ENCODE assay signal across 25 cellular contexts in the genomic region with DNA sequence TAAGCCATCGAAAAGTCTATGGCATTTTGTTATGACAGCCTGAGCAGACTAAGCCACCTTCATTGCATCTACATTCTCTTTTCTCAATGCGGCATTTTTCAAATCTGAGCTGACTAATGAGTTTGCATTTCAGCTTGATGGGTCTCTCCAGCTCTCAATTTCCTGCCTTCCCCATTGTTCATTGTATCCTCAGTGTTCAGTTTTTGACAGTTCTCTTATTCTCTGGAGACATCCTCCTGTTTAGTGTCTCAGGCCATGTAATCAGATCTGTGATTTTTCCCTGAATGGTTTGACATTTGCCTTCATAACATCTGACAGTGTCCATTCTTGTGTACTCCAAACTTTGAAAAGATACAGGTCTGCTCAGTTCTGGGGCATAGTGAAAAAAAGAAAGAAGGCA. TPM values are rescaled to one million over a fixed set of nuclear protein-coding genes. Genes with fewer than 3 reads are reported as not detected.
A peak's percentile ranks its signal among the peaks of the same experiment; 100 is the strongest.
DNase-seq lines count a peak whose midpoint lies in the region; FAIRE-seq and TF ChIP-seq lines count a peak whose summit lies in the region.
"Had no signal": no experiment of that assay in that cellular context is flagged by ENCODE, and none has a peak within 500 bp of the region (broad histone marks: within the 10 kb centered on the region; RNA-seq: fewer than 3 reads in every experiment).

No MANE protein-coding gene starts in this region.

- peak overlapping the region; percentile 92 for H2BK5ac ChIP-seq in trophoblast cell (ENCODE audit: low read depth, low read length, poor library complexity)

- H3K9me3 Mint-ChIP-seq in activated naive CD4-positive, alpha-beta T cell treated with anti-CD3 and anti-CD28 coated beads for 36 hours = no peaks in the 10 kb centered on the region
- H3K9me3 Mint-ChIP-seq: activated T-cell treated with anti-CD3 and anti-CD28 coated beads, Interleukin-2, amount 50 U/mL, for 24 hours; brain; CD8-positive, alpha-beta memory T cell had no signal

- H3K79me2 ChIP-seq in OCI-LY7 (ENCODE audit: insufficient read depth, low read depth, low read length) = peaks cover 3% of the 10 kb centered on the region; the same call in 1 of the 2 replicates
- no peaks in the 10 kb centered on the region for H3K79me2 ChIP-seq in trophoblast cell (ENCODE audit: control insufficient read depth, insufficient read depth, low read length, poor library complexity)

- H3K4me1 ChIP-seq in OCI-LY7 (ENCODE audit: insufficient read depth, low read length, poor library complexity, severe bottlenecking) (peaks cover 25% of the 10 kb centered on the region), trophoblast cell (ENCODE audit: control insufficient read depth in 1 of 2, insufficient read depth in 2 of 2, low read length in 2 of 2) (peaks cover 6 to 22% of the 10 kb centered on the region in 2 experiments)
- H3K4me1 ChIP-seq: thyroid gland had no signal

- no peaks in the 10 kb centered on the region for H3K27me3 ChIP-seq in trophoblast cell (ENCODE audit: insufficient read depth, low read length)
- H3K27me3 ChIP-seq: BE2C, heart right ventricle, thyroid gland had no signal

- H2BK120ac ChIP-seq in trophoblast cell (ENCODE audit: insufficient read depth, low read length, poor library complexity) = peak overlapping the region; percentile 81

- H2AK5ac ChIP-seq in trophoblast cell (ENCODE audit: low read length) = no peak overlapping the region

- H4K20me1 ChIP-seq in OCI-LY7 (ENCODE audit: insufficient read depth, low read length) = no peaks in the 10 kb centered on the region

- no peak for TF ChIP-seq CTCF in OCI-LY7 (conservative IDR thresholded peaks at IDR 0.05; ENCODE audit: low read length)
- TF ChIP-seq CTCF in fibroblast of pulmonary artery (IDR thresholded peaks at IDR 0.05; ENCODE audit: low read length, missing control alignments) = no peak

- WGBS in trophoblast cell (ENCODE audit: extremely low coverage, insufficient coverage, insufficient read length) = no CpG with 5 or more reads among the region's 2 CpGs

- H2BK12ac ChIP-seq in trophoblast cell (ENCODE audit: low read length) = peak overlapping the region; percentile 95

- H2AFZ ChIP-seq in OCI-LY7 (ENCODE audit: low read length) (peak overlapping the region; percentile 17; the same call in 1 of the 2 replicates), trophoblast cell (ENCODE audit: insufficient read depth, low read length, poor library complexity) (no peak overlapping the region)

- intact Hi-C loops in OCI-LY7 (cut with micrococcal nuclease; ENCODE audit: unreplicated experiment) = no loop called here
- intact Hi-C loops in activated naive CD4-positive, alpha-beta T cell treated with anti-CD3 and anti-CD28 coated beads for 36 hours (cut with micrococcal nuclease) = no loop called here

- peak overlapping the region; percentile 26 for H3K4ac ChIP-seq in trophoblast cell (ENCODE audit: low read depth, low read length)

- H3K4me3 ChIP-seq in OCI-LY7 (ENCODE audit: low read depth, low read length, poor library complexity, severe bottlenecking) (no peak overlapping the region), fibroblast of pulmonary artery (replicated peaks; ENCODE audit: low read depth, low read length) (no peak overlapping the region), trophoblast cell (ENCODE audit: low read depth, low read length) (no peak overlapping the region)
- H3K4me3 ChIP-seq: heart right ventricle, skin epidermis, thyroid gland had no signal

- H3K27me3 Mint-ChIP-seq in activated naive CD4-positive, alpha-beta T cell treated with anti-CD3 and anti-CD28 coated beads for 36 hours (ENCODE audit: low read depth) = no peaks in the 10 kb centered on the region
- H3K27me3 Mint-ChIP-seq: activated T-cell treated with anti-CD3 and anti-CD28 coated beads, Interleukin-2, amount 50 U/mL, for 24 hours; brain; CD8-positive, alpha-beta memory T cell had no signal

- CTCF ChIA-PET in OCI-LY7 (lab: Charles Lee; ENCODE audit: unreplicated experiment) = interaction anchor here (1.0 kb wide), 1 partner anchor 40 kb away, joined by 3 read pairs; no protein-coding TSS in a partner anchor
- CTCF ChIA-PET in activated naive CD4-positive, alpha-beta T cell treated with anti-CD3 and anti-CD28 coated beads for 36 hours (lab: Charles Lee) = interaction anchor here (1.4 to 6.6 kb wide), 2 partner anchors 27 to 95 kb away, joined by 4 to 49 read pairs; partner anchors contain the start of gene MCM3

- H3K4me2 ChIP-seq in OCI-LY7 (ENCODE audit: low read length) (no peak overlapping the region), trophoblast cell (ENCODE audit: low read length) (no peak overlapping the region)

- DNase-seq in GM12892 (ENCODE audit: insufficient read length) (no peak), OCI-LY7 (ENCODE audit: low spot score) (no peak), fibroblast of pulmonary artery (ENCODE audit: low read depth) (peak; percentile 5), trophoblast cell (no peak), NCI-H2029 treated with DMSO at 0.1 percent for 48 hours (lab: John Stamatoyannopoulos, UW) (no peak), NCI-H2196 (lab: John Stamatoyannopoulos, UW; ENCODE audit: unreplicated experiment) (no peak)
- no peak for DNase-seq in activated naive CD4-positive, alpha-beta T cell treated with anti-CD3 and anti-CD28 coated beads for 36 hours
- DNase-seq: activated CD4-positive, alpha-beta T cell treated with anti-CD3 and anti-CD28 coated beads for 48 hours; activated T-cell treated with anti-CD3 and anti-CD28 coated beads, Interleukin-2, amount 50 U/mL, for 24 hours; BE2C; CD8-positive, alpha-beta memory T cell; heart right ventricle; Kasumi-1; mesenchymal stem cell; MV-4-11; NCI-H146; NCI-H2171; occipital lobe; stimulated activated naive CD8-positive, alpha-beta T cell treated with anti-CD3 and anti-CD28 coated beads, Interleukin-15, Interleukin-2, amounts not matched to agents 100 U/mL and 50 U/mL, for 24 hours; thyroid gland had no signal

- H3K9ac ChIP-seq in trophoblast cell (ENCODE audit: low read length) = no peak overlapping the region

- H3K14ac ChIP-seq in trophoblast cell (ENCODE audit: low read length) = peak overlapping the region; percentile 83

- peak; percentile 5 for FAIRE-seq in GM12892 (lab: Jason Lieb, UNC)

- no peak overlapping the region for H3K4me3 Mint-ChIP-seq in activated naive CD4-positive, alpha-beta T cell treated with anti-CD3 and anti-CD28 coated beads for 36 hours
- H3K4me3 Mint-ChIP-seq: activated T-cell treated with anti-CD3 and anti-CD28 coated beads, Interleukin-2, amount 50 U/mL, for 24 hours; brain; CD8-positive, alpha-beta memory T cell had no signal

- peak overlapping the region; percentile 88 for H4K91ac ChIP-seq in trophoblast cell (ENCODE audit: low read depth, low read length)

- BruUV-seq in OCI-LY7 (replicated peaks; lab: Mats Ljungman, UMichigan) = no TSS peak

- no peak for TF ChIP-seq POLR2A in GM12892 (IDR thresholded peaks at IDR 0.05; ENCODE audit: low read depth, low read length)

- H3K18ac ChIP-seq in trophoblast cell (ENCODE audit: low read length) = peak overlapping the region; percentile 45

- H3K23ac ChIP-seq in trophoblast cell (ENCODE audit: low read length) = no peak overlapping the region

- POLR2A ChIA-PET in OCI-LY7 (lab: Charles Lee) = interaction anchor here (1.1 to 10.3 kb wide), 4 partner anchors 10 to 49 kb away, joined by 3 to 122 read pairs (median 4); partner anchors contain the start of genes MCM3 and PAQR8

- H4K8ac ChIP-seq in trophoblast cell (ENCODE audit: low read depth, low read length) = no peak overlapping the region

- peaks cover 35% of the 10 kb centered on the region for H3K4me1 Mint-ChIP-seq in activated naive CD4-positive, alpha-beta T cell treated with anti-CD3 and anti-CD28 coated beads for 36 hours (ENCODE audit: low read depth)

- peaks cover 28% of the 10 kb centered on the region for H3K79me1 ChIP-seq in trophoblast cell (ENCODE audit: low read length)

- H3K27ac ChIP-seq in OCI-LY7 (ENCODE audit: low read depth, low read length, poor library complexity, severe bottlenecking) (no peak overlapping the region), trophoblast cell (ENCODE audit: low read depth, low read length) (peak overlapping the region; percentile 97)
- H3K27ac ChIP-seq: epithelial cell of prostate, heart right ventricle, HL-60, skin epidermis, thyroid gland, VCaP had no signal

- H3K9me2 ChIP-seq in OCI-LY7 (ENCODE audit: insufficient read depth, low read length) = no peaks in the 10 kb centered on the region; the same call in 1 of the 2 replicates

- no peak overlapping the region for H3K27ac Mint-ChIP-seq in activated naive CD4-positive, alpha-beta T cell treated with anti-CD3 and anti-CD28 coated beads for 36 hours
- H3K27ac Mint-ChIP-seq: activated T-cell treated with anti-CD3 and anti-CD28 coated beads, Interleukin-2, amount 50 U/mL, for 24 hours had no signal

- no peaks in the 10 kb centered on the region for H3K36me3 Mint-ChIP-seq in activated naive CD4-positive, alpha-beta T cell treated with anti-CD3 and anti-CD28 coated beads for 36 hours (ENCODE audit: low read depth)
- H3K36me3 Mint-ChIP-seq: brain had no signal

- no peak overlapping the region for H4K12ac ChIP-seq in trophoblast cell (ENCODE audit: low read depth, low read length)

- no peaks in the 10 kb centered on the region for H3K9me3 ChIP-seq in OCI-LY7 (ENCODE audit: low read length)
- H3K9me3 ChIP-seq in trophoblast cell (ENCODE audit: insufficient read depth, low read depth, low read length) = no peaks in the 10 kb centered on the region
- H3K9me3 ChIP-seq: BE2C, heart right ventricle, thyroid gland had no signal

- H3K36me3 ChIP-seq in OCI-LY7 (ENCODE audit: insufficient read depth, low read length) (no peaks in the 10 kb centered on the region), trophoblast cell (ENCODE audit: control insufficient read depth in 1 of 2, insufficient read depth in 2 of 2, low read length in 2 of 2) (no peaks in the 10 kb centered on the region)
- H3K36me3 ChIP-seq: BE2C, heart right ventricle, thyroid gland had no signal

RNA-seq across cellular contexts. Expression of gene MCM3, which starts 27.9 kb away (rescaled TPM):
- polyA plus RNA-seq in GM12892 (2012; ENCODE audit: missing spikeins) = 119 TPM
- total RNA-seq in OCI-LY7 (2014; rRNA removed; shearing (Covaris generic)) = 272 and 356 TPM in 2 replicates
- total RNA-seq in OCI-LY7 (2022) = 295 and 304 TPM in 2 replicates
- polyA plus RNA-seq in trophoblast cell (2013) = 53.0 and 56.6 TPM in 2 replicates
- total RNA-seq in activated naive CD4-positive, alpha-beta T cell treated with anti-CD3 and anti-CD28 coated beads for 36 hours = 100 to 1,000 TPM; 256 to 258 TPM

RNA-seq across cellular contexts. Expression of gene PAQR8, which starts 49.5 kb away (rescaled TPM):
- polyA plus RNA-seq in GM12892 (2012; ENCODE audit: missing spikeins) = 11.2 TPM
- total RNA-seq in OCI-LY7 (2014; rRNA removed; shearing (Covaris generic)) = 5.4 and 5.5 TPM in 2 replicates
- total RNA-seq in OCI-LY7 (2022) = 6.2 and 7.8 TPM in 2 replicates
- 141 and 153 TPM in 2 replicates for polyA plus RNA-seq in trophoblast cell (2013)
- total RNA-seq in activated naive CD4-positive, alpha-beta T cell treated with anti-CD3 and anti-CD28 coated beads for 36 hours = 1 to 10 TPM; 6.8 to 9.2 TPM
